ENCODE assay signal across 27 cellular contexts in genomic region chr6:137412562-137412961, GRCh38.
"Had no signal": no experiment of that assay in that cellular context is flagged by ENCODE, and none has a peak within 500 bp of the region (broad histone marks: within the 10 kb centered on the region; RNA-seq: fewer than 3 reads in every experiment).

No MANE protein-coding gene starts in this region.

- DNase-seq: dermis blood vessel endothelial cell; effector memory CD4-positive, alpha-beta T cell; erythroblast; foreskin melanocyte; glutamatergic neuron; heart right ventricle; hippocampal formation; left cardiac atrium; left ventricle myocardium inferior; lower lobe of right lung; natural killer cell; occipital lobe; ovary; posterior cingulate gyrus; psoas muscle; right cardiac atrium; sigmoid colon; stimulated activated CD4-positive, alpha-beta T cell treated with anti-CD3 and anti-CD28 coated beads, Interleukin-2, amount 100 ng/mL, for 24 hours; stimulated activated CD4-positive, alpha-beta T cell treated with anti-CD3 and anti-CD28 coated beads, Interleukin-4, amount 100 ng/mL, for 24 hours; stimulated activated naive CD4-positive, alpha-beta T cell treated with Interleukin-2 at 50 U/mL for 16 hours; stomach; thyroid gland; trophoblast cell had no signal

- H3K27me3 ChIP-seq: ovary, stomach, thyroid gland, vagina had no signal

- H3K27ac ChIP-seq: coronary artery, heart right ventricle, left ventricle myocardium inferior, lower lobe of right lung, ovary, psoas muscle, sigmoid colon, stomach, thyroid gland, vagina had no signal

- H3K9me3 ChIP-seq: heart right ventricle, left ventricle myocardium inferior, lower lobe of right lung, ovary, psoas muscle, sigmoid colon, stomach, thyroid gland, vagina had no signal

- H3K36me3 ChIP-seq: heart right ventricle, left ventricle myocardium inferior, lower lobe of right lung, ovary, sigmoid colon, stomach, thyroid gland, vagina had no signal

- FAIRE-seq: islet of Langerhans had no signal

- H3K4me3 ChIP-seq: coronary artery, heart right ventricle, left ventricle myocardium inferior, lower lobe of right lung, ovary, psoas muscle, sigmoid colon, stomach, thyroid gland, vagina had no signal

- ATAC-seq: heart right ventricle; left cardiac atrium; lower lobe of right lung; natural killer cell; psoas muscle; right cardiac atrium; stimulated activated effector memory CD8-positive, alpha-beta T cell treated with anti-CD3 and anti-CD28 coated beads, Interleukin-12 subunit alpha, Interleukin-12 subunit beta, amount 100 ng/mL, for 72 hours had no signal
